8 cellular contexts compared by ENCODE assay signal in genomic region chr1:108691886-108692723, GRCh38. TPM values are rescaled to one million over a fixed set of nuclear protein-coding genes. Genes with fewer than 3 reads are reported as not detected.
DNase-seq lines count a peak whose midpoint lies in the region; ATAC-seq and TF ChIP-seq lines count a peak whose summit lies in the region.

PRPF38B (plus strand) TSS chr1:108692310; CDS start chr1:108692592, 282 bp downstream.

- 0% methylated on average over 20 of the region's 60 CpGs for WGBS in right lobe of liver (ENCODE audit: insufficient coverage, low coverage, low lambda C conversion rate, missing lambda C conversion rate)

- DNase-seq in C1 segment of cervical spinal cord (lab: John Stamatoyannopoulos, UW) (peak; percentile 61 to 96 (median 92)), NCI-H774 (lab: John Stamatoyannopoulos, UW) (peak; percentile 87), dermis microvascular lymphatic vessel endothelial cell (ENCODE audit: low read depth in 2 of 2) (peak; percentile 81 to 94), right lobe of liver (peak; percentile 94 to 96 (median 95))
- DNase-seq in activated CD4-positive, alpha-beta T cell treated with anti-CD3 and anti-CD28 coated beads, Interleukin-2, amount 50 U/mL, for 48 hours = peak; percentile 92 to 95
- DNase-seq in stimulated activated CD4-positive, alpha-beta T cell treated with anti-CD3 and anti-CD28 coated beads, Interleukin-4, amount 100 ng/mL, for 4 hours = peak; percentile 89 to 93

- peaks cover 0 to 26% (median 7%) of the 10 kb centered on the region in 4 donors for H3K4me1 ChIP-seq in right lobe of liver

- TF ChIP-seq POLR2A in right lobe of liver (IDR thresholded peaks at IDR 0.05) = peak; percentile 92

- H3K9me3 ChIP-seq in right lobe of liver = no peaks in the 10 kb centered on the region

- peak within 1 kb of the TSS; percentile 81 to 85 (median 81) for H3K4me3 ChIP-seq in right lobe of liver

- no peak for TF ChIP-seq CTCF in right lobe of liver (IDR thresholded peaks at IDR 0.05)

- intact Hi-C loops in right lobe of liver (cut with DNase I) = no loop called here

- ATAC-seq in GM19351 (IDR thresholded peaks at IDR 0.05; ENCODE audit: unreplicated experiment) (peak; percentile 87), HG03521 (IDR thresholded peaks at IDR 0.05; ENCODE audit: unreplicated experiment) (peak; percentile 89), right lobe of liver (peak; percentile 96 to 99 (median 98))

- H3K27me3 ChIP-seq in right lobe of liver = no peaks in the 10 kb centered on the region

- peak within 1 kb of the TSS; percentile 89 to 95 (median 94) for H3K27ac ChIP-seq in right lobe of liver

- peaks cover 0 to 16% (median 9%) of the 10 kb centered on the region in 4 donors for H3K36me3 ChIP-seq in right lobe of liver

RNA-seq across cellular contexts. Expression of gene PRPF38B, which starts in this region (rescaled TPM):
- 8.9 and 10.4 TPM in 2 replicates for total RNA-seq in dermis microvascular lymphatic vessel endothelial cell
- total RNA-seq in right lobe of liver = 10 to 100 TPM in 5 of 6 experiments, 1 to 10 TPM in 1; 8.6 to 20.3 (median 12.6) TPM

Comparison
In these comparisons a context has a peak if more than half of its experiments do, and no peak if none do; other contexts are left out.
1. Peak in every context shown above with its lines: DNase-seq, ATAC-seq, H3K4me3 ChIP-seq and H3K27ac ChIP-seq.